ENCODE assay signal across 2 cellular contexts in the genomic region with DNA sequence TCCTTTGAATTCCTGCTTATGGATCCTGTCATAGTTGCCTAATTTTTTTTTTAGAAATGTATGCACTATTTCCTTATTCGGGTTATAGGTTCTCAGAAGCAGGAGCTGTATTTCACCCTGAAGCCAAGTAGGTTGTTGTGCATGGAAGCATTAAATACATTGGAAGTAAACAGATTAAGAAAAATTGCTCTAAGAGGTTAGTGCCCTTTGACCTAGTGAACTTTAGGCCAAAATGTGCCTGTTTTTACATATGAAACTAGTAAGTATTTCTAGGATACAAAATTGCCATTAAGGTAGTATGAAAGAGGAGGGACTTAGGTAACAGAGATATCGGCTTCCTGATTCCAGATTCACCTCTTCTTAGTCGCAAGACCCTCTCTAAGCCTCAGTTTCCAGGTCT.
A peak's percentile ranks its signal among the peaks of the same experiment; 100 is the strongest.
TF ChIP-seq lines count a peak whose summit lies in the region.

No MANE protein-coding gene starts in this region.

TF ChIP-seq in liver, 16 proteins besides CTCF, POLR2A, EP300 and RAD21:
- TF ChIP-seq, protein P1, sequence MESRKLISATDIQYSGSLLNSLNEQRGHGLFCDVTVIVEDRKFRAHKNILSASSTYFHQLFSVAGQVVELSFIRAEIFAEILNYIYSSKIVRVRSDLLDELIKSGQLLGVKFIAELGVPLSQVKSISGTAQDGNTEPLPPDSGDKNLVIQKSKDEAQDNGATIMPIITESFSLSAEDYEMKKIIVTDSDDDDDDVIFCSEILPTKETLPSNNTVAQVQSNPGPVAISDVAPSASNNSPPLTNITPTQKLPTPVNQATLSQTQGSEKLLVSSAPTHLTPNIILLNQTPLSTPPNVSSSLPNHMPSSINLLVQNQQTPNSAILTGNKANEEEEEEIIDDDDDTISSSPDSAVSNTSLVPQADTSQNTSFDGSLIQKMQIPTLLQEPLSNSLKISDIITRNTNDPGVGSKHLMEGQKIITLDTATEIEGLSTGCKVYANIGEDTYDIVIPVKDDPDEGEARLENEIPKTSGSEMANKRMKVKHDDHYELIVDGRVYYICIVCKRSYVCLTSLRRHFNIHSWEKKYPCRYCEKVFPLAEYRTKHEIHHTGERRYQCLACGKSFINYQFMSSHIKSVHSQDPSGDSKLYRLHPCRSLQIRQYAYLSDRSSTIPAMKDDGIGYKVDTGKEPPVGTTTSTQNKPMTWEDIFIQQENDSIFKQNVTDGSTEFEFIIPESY (IDR thresholded peaks at IDR 0.05): no peak
- no peak for TF ChIP-seq HNF4A (conservative IDR thresholded peaks at IDR 0.05)
- no peak for TF ChIP-seq HNF4G (IDR thresholded peaks at IDR 0.05)
- TF ChIP-seq, protein P2, sequence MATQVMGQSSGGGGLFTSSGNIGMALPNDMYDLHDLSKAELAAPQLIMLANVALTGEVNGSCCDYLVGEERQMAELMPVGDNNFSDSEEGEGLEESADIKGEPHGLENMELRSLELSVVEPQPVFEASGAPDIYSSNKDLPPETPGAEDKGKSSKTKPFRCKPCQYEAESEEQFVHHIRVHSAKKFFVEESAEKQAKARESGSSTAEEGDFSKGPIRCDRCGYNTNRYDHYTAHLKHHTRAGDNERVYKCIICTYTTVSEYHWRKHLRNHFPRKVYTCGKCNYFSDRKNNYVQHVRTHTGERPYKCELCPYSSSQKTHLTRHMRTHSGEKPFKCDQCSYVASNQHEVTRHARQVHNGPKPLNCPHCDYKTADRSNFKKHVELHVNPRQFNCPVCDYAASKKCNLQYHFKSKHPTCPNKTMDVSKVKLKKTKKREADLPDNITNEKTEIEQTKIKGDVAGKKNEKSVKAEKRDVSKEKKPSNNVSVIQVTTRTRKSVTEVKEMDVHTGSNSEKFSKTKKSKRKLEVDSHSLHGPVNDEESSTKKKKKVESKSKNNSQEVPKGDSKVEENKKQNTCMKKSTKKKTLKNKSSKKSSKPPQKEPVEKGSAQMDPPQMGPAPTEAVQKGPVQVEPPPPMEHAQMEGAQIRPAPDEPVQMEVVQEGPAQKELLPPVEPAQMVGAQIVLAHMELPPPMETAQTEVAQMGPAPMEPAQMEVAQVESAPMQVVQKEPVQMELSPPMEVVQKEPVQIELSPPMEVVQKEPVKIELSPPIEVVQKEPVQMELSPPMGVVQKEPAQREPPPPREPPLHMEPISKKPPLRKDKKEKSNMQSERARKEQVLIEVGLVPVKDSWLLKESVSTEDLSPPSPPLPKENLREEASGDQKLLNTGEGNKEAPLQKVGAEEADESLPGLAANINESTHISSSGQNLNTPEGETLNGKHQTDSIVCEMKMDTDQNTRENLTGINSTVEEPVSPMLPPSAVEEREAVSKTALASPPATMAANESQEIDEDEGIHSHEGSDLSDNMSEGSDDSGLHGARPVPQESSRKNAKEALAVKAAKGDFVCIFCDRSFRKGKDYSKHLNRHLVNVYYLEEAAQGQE (IDR thresholded peaks at IDR 0.05): no peak
- TF ChIP-seq SP1 (IDR thresholded peaks at IDR 0.05): no peak
- TF ChIP-seq RXRA (IDR thresholded peaks at IDR 0.05): peak; percentile 47 to 52
- peak; percentile 63 for TF ChIP-seq NR2F2 (IDR thresholded peaks at IDR 0.05)

TF ChIP-seq in HepG2, 621 proteins besides CTCF, POLR2A, EP300 and RAD21:
- TF ChIP-seq, protein P3, sequence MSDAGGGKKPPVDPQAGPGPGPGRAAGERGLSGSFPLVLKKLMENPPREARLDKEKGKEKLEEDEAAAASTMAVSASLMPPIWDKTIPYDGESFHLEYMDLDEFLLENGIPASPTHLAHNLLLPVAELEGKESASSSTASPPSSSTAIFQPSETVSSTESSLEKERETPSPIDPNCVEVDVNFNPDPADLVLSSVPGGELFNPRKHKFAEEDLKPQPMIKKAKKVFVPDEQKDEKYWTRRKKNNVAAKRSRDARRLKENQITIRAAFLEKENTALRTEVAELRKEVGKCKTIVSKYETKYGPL (CRISPR knock-in tag; IDR thresholded peaks at IDR 0.05): no peak
- TF ChIP-seq ZBTB1 (CRISPR knock-in tag; IDR thresholded peaks at IDR 0.05; ENCODE audit: borderline replicate concordance) (no peak), HCFC1 (IDR thresholded peaks at IDR 0.05; ENCODE audit: low read depth, low read length) (no peak), ZFP36 (IDR thresholded peaks at IDR 0.05; ENCODE audit: borderline replicate concordance, low read depth, low read length, partially characterized antibody) (no peak), ZFP62 (CRISPR knock-in tag; IDR thresholded peaks at IDR 0.05) (no peak), ZNF230 (CRISPR knock-in tag; IDR thresholded peaks at IDR 0.05) (no peak), NFIB (CRISPR knock-in tag; IDR thresholded peaks at IDR 0.05; ENCODE audit: borderline replicate concordance) (no peak), SETDB1 (CRISPR knock-in tag; IDR thresholded peaks at IDR 0.05; ENCODE audit: borderline replicate concordance) (no peak), GABPA (IDR thresholded peaks at IDR 0.05; ENCODE audit: low read depth, low read length) (no peak), GABPA (CRISPR knock-in tag; IDR thresholded peaks at IDR 0.05; ENCODE audit: low read depth) (no peak), ZNF484 (CRISPR knock-in tag; IDR thresholded peaks at IDR 0.05; ENCODE audit: borderline replicate concordance, low read depth) (no peak), ATM (IDR thresholded peaks at IDR 0.05; ENCODE audit: borderline replicate concordance) (no peak), SIN3B (IDR thresholded peaks at IDR 0.05; ENCODE audit: low read length) (no peak), ZNF577 (CRISPR knock-in tag; IDR thresholded peaks at IDR 0.05; ENCODE audit: borderline replicate concordance, low read depth) (no peak), MTF1 (CRISPR knock-in tag; IDR thresholded peaks at IDR 0.05) (no peak), SMAD1 (CRISPR knock-in tag; IDR thresholded peaks at IDR 0.05; ENCODE audit: borderline replicate concordance, low read depth) (no peak), SOX5 (CRISPR knock-in tag; IDR thresholded peaks at IDR 0.05; ENCODE audit: borderline replicate concordance) (no peak), DNMT3B (CRISPR knock-in tag; conservative IDR thresholded peaks at IDR 0.05) (no peak), IRX3 (CRISPR knock-in tag; IDR thresholded peaks at IDR 0.05; ENCODE audit: borderline replicate concordance, low read depth) (no peak)
- TF ChIP-seq, protein P4, sequence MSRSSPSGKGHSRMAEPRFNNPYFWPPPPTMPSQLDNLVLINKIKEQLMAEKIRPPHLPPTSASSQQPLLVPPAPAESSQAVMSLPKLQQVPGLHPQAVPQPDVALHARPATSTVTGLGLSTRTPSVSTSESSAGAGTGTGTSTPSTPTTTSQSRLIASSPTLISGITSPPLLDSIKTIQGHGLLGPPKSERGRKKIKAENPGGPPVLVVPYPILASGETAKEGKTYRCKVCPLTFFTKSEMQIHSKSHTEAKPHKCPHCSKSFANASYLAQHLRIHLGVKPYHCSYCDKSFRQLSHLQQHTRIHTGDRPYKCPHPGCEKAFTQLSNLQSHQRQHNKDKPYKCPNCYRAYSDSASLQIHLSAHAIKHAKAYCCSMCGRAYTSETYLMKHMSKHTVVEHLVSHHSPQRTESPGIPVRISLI (CRISPR knock-in tag; IDR thresholded peaks at IDR 0.05; ENCODE audit: borderline replicate concordance): no peak
- TF ChIP-seq, protein P5, sequence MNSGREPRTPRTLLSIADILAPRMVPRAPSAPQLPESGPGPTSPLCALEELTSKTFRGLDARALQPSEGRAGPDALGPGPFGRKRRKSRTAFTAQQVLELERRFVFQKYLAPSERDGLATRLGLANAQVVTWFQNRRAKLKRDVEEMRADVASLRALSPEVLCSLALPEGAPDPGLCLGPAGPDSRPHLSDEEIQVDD (CRISPR knock-in tag; IDR thresholded peaks at IDR 0.05; ENCODE audit: borderline replicate concordance): no peak
TF ChIP-seq in HepG2: peak in this region for 0.
